21 cellular contexts compared by ENCODE assay signal in genomic region chr17:37713624-37714023, GRCh38. TPM values are rescaled to one million over a fixed set of nuclear protein-coding genes. Genes with fewer than 3 reads are reported as not detected.
DNase-seq lines count a peak whose midpoint lies in the region; ATAC-seq, FAIRE-seq and TF ChIP-seq lines count a peak whose summit lies in the region.
"Had no signal": no experiment of that assay in that cellular context is flagged by ENCODE, and none has a peak within 500 bp of the region (broad histone marks: within the 10 kb centered on the region; RNA-seq: fewer than 3 reads in every experiment).

No MANE protein-coding gene starts in this region.

- H3K36me3 ChIP-seq in BLaER1 treated with 17β-estradiol and CSF1 and Interleukin-3, amounts not matched to agents 10 nM and 100 nM = no peaks in the 10 kb centered on the region
- H3K36me3 ChIP-seq in left lung (no peaks in the 10 kb centered on the region), pancreas (no peaks in the 10 kb centered on the region), aorta (ENCODE audit: control insufficient read depth in 1 of 2, insufficient read depth in 2 of 2, low read length in 1 of 2) (peaks cover 0 to 2% of the 10 kb centered on the region in 2 donors)
- H3K36me3 ChIP-seq: SJCRH30 had no signal

- intact Hi-C loops in left lung (cut with DNase I) = no loop called here
- intact Hi-C loops in pancreas (cut with DNase I) = no loop called here
- intact Hi-C loops in aorta (cut with DNase I) = no loop called here

- H3K4me3 Mint-ChIP-seq in osteocyte (ENCODE audit: unreplicated experiment) = no peak overlapping the region
- H3K4me3 Mint-ChIP-seq: CD4-positive, CD25-positive, alpha-beta regulatory T cell; T-helper 1 cell treated with Interleukin-12 subunit alpha and Interleukin-12 subunit beta and Interleukin-4 antibody, amounts not matched to agents 30 μg/mL and 1 μg/mL, for 36 hours had no signal

- H3K4me2 ChIP-seq in BLaER1 treated with 17β-estradiol and CSF1 and Interleukin-3, amounts not matched to agents 10 nM and 100 nM = peak overlapping the region in 8 of 11 experiments; percentile 10 to 57 (median 21); a peak in 14 of 22 replicates
- H3K4me2 ChIP-seq: KMS-11 had no signal

- no peak overlapping the region for H3K9ac ChIP-seq in BLaER1 treated with 17β-estradiol and CSF1 and Interleukin-3, amounts not matched to agents 10 nM and 100 nM
- H3K9ac ChIP-seq: KMS-11 had no signal

- peak overlapping the region in 1 of 11 experiments; percentile 19; a peak in 1 of 22 replicates for H3K27ac ChIP-seq in BLaER1 treated with 17β-estradiol and CSF1 and Interleukin-3, amounts not matched to agents 10 nM and 100 nM
- peak overlapping the region in 1 of 2 donors; percentile 26 for H3K27ac ChIP-seq in left lung
- H3K27ac ChIP-seq in pancreas = peak overlapping the region; percentile 68 to 92 (median 84)
- no peak overlapping the region for H3K27ac ChIP-seq in aorta (ENCODE audit: low read depth in 1 of 2, low read length in 2 of 2)
- H3K27ac ChIP-seq: KMS-11, SJCRH30 had no signal

- H3K9me3 ChIP-seq in BLaER1 treated with 17β-estradiol and CSF1 and Interleukin-3, amounts not matched to agents 10 nM and 100 nM (replicated peaks in 1 of 11) = peaks cover 0 to 10% (median 0%) of the 10 kb centered on the region in 11 experiments; a peak in 3 of 22 replicates
- H3K9me3 ChIP-seq in left lung = no peaks in the 10 kb centered on the region
- H3K9me3 ChIP-seq in pancreas = no peaks in the 10 kb centered on the region
- peaks cover 3% of the 10 kb centered on the region for H3K9me3 ChIP-seq in aorta (ENCODE audit: control insufficient read depth, low read length)
- H3K9me3 ChIP-seq: SJCRH30 had no signal

- H3K27me3 ChIP-seq in BLaER1 treated with 17β-estradiol and CSF1 and Interleukin-3, amounts not matched to agents 10 nM and 100 nM = no peaks in the 10 kb centered on the region
- H3K27me3 ChIP-seq in left lung (peaks cover 0 to 34% of the 10 kb centered on the region in 2 donors), pancreas (no peaks in the 10 kb centered on the region), aorta (ENCODE audit: control insufficient read depth in 1 of 2, insufficient read depth in 2 of 2, low read length in 1 of 2) (no peaks in the 10 kb centered on the region)
- H3K27me3 ChIP-seq: SJCRH30 had no signal

- FAIRE-seq in pancreas (lab: Jason Lieb, UNC) = no peak
- FAIRE-seq: GM12892, GM18507, H1 had no signal

- DNase-seq in left lung (peak in 1 of 2 donors; percentile 78), pancreas (peak; percentile 76 to 90 (median 88)), NCI-H1105 treated with DMSO at 0.1 percent for 48 hours (lab: John Stamatoyannopoulos, UW) (no peak), aorta (no peak), NCI-H1694 treated with DMSO at 0.1 percent for 48 hours (lab: John Stamatoyannopoulos, UW) (no peak), osteocyte (ENCODE audit: extremely low spot score, unreplicated experiment) (no peak)
- DNase-seq: CD4-positive, CD25-positive, alpha-beta regulatory T cell; DMS53; EL; NCI-H1694; NCI-H345; NCI-H524 treated with DMSO at 0.1 percent for 48 hours; SJCRH30 had no signal

- H3K27ac Mint-ChIP-seq in osteocyte (ENCODE audit: unreplicated experiment) = no peak overlapping the region
- H3K27ac Mint-ChIP-seq: CD4-positive, CD25-positive, alpha-beta regulatory T cell; T-helper 1 cell treated with Interleukin-12 subunit alpha and Interleukin-12 subunit beta and Interleukin-4 antibody, amounts not matched to agents 30 μg/mL and 1 μg/mL, for 36 hours had no signal

- peaks cover 48% of the 10 kb centered on the region for H3K4me1 Mint-ChIP-seq in osteocyte (ENCODE audit: unreplicated experiment)
- H3K4me1 Mint-ChIP-seq: CD4-positive, CD25-positive, alpha-beta regulatory T cell had no signal

- H3K36me3 Mint-ChIP-seq in osteocyte (ENCODE audit: unreplicated experiment) = no peaks in the 10 kb centered on the region
- H3K36me3 Mint-ChIP-seq: CD4-positive, CD25-positive, alpha-beta regulatory T cell had no signal

- TF ChIP-seq CTCF in left lung (IDR thresholded peaks at IDR 0.05) (no peak), pancreas (IDR thresholded peaks at IDR 0.05) (no peak), osteocyte (IDR thresholded peaks at IDR 0.05) (no peak)

- 13 to 15% methylated on average over 4 of the region's 4 CpGs for WGBS in pancreas, 2 donors
- WGBS in aorta, 2 donors = 77 to 83% methylated on average over 4 of the region's 4 CpGs

- no peaks in the 10 kb centered on the region for H3K9me3 Mint-ChIP-seq in osteocyte (ENCODE audit: unreplicated experiment)
- H3K9me3 Mint-ChIP-seq: T-helper 1 cell treated with Interleukin-12 subunit alpha and Interleukin-12 subunit beta and Interleukin-4 antibody, amounts not matched to agents 30 μg/mL and 1 μg/mL, for 36 hours had no signal

- no peaks in the 10 kb centered on the region for H4K20me1 ChIP-seq in BLaER1 treated with 17β-estradiol and CSF1 and Interleukin-3, amounts not matched to agents 10 nM and 100 nM

- H3K27me3 Mint-ChIP-seq in osteocyte (ENCODE audit: unreplicated experiment) = no peaks in the 10 kb centered on the region

- TF ChIP-seq POLR2A in GM19193 (IDR thresholded peaks at IDR 0.05; ENCODE audit: extremely low read depth, insufficient read depth, insufficient read length) = peak; percentile 15

- ATAC-seq in left lung (peak; percentile 36), pancreas (peak; percentile 48 to 55 (median 50)), aorta (ENCODE audit: low FRiP score) (no peak)
- ATAC-seq: Panc1 had no signal

- no peak overlapping the region for H3K4me3 ChIP-seq in BLaER1 treated with 17β-estradiol and CSF1 and Interleukin-3, amounts not matched to agents 10 nM and 100 nM
- H3K4me3 ChIP-seq in left lung = no peak overlapping the region
- H3K4me3 ChIP-seq in pancreas = no peak overlapping the region
- no peak overlapping the region for H3K4me3 ChIP-seq in aorta (ENCODE audit: low read length in 2 of 2)
- H3K4me3 ChIP-seq: SJCRH30 had no signal

- peaks cover 0 to 29% (median 10%) of the 10 kb centered on the region in 10 experiments; a peak in 13 of 20 replicates for H3K4me1 ChIP-seq in BLaER1 treated with 17β-estradiol and CSF1 and Interleukin-3, amounts not matched to agents 10 nM and 100 nM
- H3K4me1 ChIP-seq in left lung = peaks cover 4 to 5% of the 10 kb centered on the region in 2 donors
- peaks cover 73 to 83% (median 82%) of the 10 kb centered on the region in 3 donors for H3K4me1 ChIP-seq in pancreas
- H3K4me1 ChIP-seq in aorta (ENCODE audit: control insufficient read depth in 1 of 2, insufficient read depth in 2 of 2, low read length in 2 of 2) = no peaks in the 10 kb centered on the region
- H3K4me1 ChIP-seq: SJCRH30 had no signal

RNA-seq across cellular contexts. Expression of gene HNF1B, which starts 31.2 kb away (rescaled TPM):
- total RNA-seq in left lung (10 to 100 TPM in 1 of 2 donors, 1 to 10 TPM in 1; 9.6 to 25.2 TPM), pancreas (10 to 100 TPM; 24.9 to 50.5 (median 29.5) TPM), aorta (not detected), osteocyte (7.3 and 8.1 TPM in 2 replicates)
- polyA plus RNA-seq in pancreas (10 to 100 TPM; 36.5 to 49.2 TPM), aorta (under 1 TPM in 1 of 2 donors, not detected in 1; 0.88 TPM)
- total RNA-seq: CD4-positive, CD25-positive, alpha-beta regulatory T cell; SJCRH30 had no signal
- polyA plus RNA-seq: CD4-positive, CD25-positive, alpha-beta regulatory T cell had no signal

Comparison
In these comparisons a context has a peak if more than half of its experiments do, and no peak if none do; other contexts are left out.
1. H3K27ac ChIP-seq: peak in pancreas (4 of 4); none in aorta (0 of 2).
2. DNase-seq: peak in pancreas (6 of 6); none in NCI-H1105 treated with DMSO at 0.1 percent for 48 hours (single experiment), aorta (0 of 2), NCI-H1694 treated with DMSO at 0.1 percent for 48 hours (single experiment) and osteocyte (single experiment).